1 cellular context compared by ENCODE assay signal in the genomic region with DNA sequence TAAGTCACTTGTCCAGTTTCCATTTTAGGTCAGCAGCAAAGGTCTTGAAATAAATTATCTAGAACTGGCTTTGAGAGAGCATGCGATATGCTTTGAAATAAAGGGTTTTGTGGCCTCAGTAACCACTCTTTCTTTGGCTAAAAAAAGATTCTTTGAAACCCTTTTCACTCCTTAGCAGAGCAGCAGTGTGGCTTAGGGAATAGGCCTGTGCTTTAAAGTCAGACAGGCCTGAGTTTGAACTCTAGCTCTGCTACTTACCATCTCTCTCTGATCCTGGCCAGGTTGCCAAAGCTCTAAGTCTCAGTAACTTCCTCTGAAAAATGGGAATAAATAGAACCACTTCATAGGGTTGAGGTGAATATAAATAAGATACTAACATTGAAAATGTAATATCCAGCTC.
TF ChIP-seq lines count a peak whose summit lies in the region.

No MANE protein-coding gene starts in this region.

TF ChIP-seq in endothelial cell of umbilical vein, 7 proteins besides CTCF, POLR2A, EP300 and RAD21 (continued from another document):
- TF ChIP-seq, protein P1, sequence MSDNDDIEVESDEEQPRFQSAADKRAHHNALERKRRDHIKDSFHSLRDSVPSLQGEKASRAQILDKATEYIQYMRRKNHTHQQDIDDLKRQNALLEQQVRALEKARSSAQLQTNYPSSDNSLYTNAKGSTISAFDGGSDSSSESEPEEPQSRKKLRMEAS (IDR thresholded peaks at IDR 0.05; ENCODE audit: insufficient read depth, insufficient read length): no peak
- no peak for TF ChIP-seq GATA2 (IDR thresholded peaks at IDR 0.05; ENCODE audit: insufficient read depth, insufficient read length, low read depth, low read length)
TF ChIP-seq in endothelial cell of umbilical vein: peak in this region for 0.
